29 cellular contexts compared by ENCODE assay signal in genomic region chr5:103135461-103135860, GRCh38.
"Had no signal": no experiment of that assay in that cellular context is flagged by ENCODE, and none has a peak within 500 bp of the region (broad histone marks: within the 10 kb centered on the region; RNA-seq: fewer than 3 reads in every experiment).

No MANE protein-coding gene starts in this region.

- H3K4me1 Mint-ChIP-seq: endodermal cell had no signal

- DNase-seq: colonic mucosa; cortex of kidney; dermis blood vessel endothelial cell; dorsolateral prefrontal cortex; effector CD4-positive, alpha-beta T cell; effector memory CD4-positive, alpha-beta T cell; effector memory CD8-positive, alpha-beta T cell; endodermal cell; erythroblast; esophagus squamous epithelium; foreskin fibroblast; foreskin keratinocyte; foreskin melanocyte; gastrocnemius medialis; glutamatergic neuron; head of caudate nucleus; heart left ventricle; heart right ventricle had no signal

- H3K36me3 ChIP-seq: colonic mucosa had no signal

- H2AFZ ChIP-seq: hepatocyte had no signal

- H3K27me3 ChIP-seq: colonic mucosa, dorsolateral prefrontal cortex, esophagus muscularis mucosa, esophagus squamous epithelium, foreskin keratinocyte, gastrocnemius medialis, gastroesophageal sphincter, heart left ventricle, heart right ventricle, hepatocyte had no signal

- H3K4me3 ChIP-seq: colonic mucosa, coronary artery, dorsolateral prefrontal cortex, esophagus muscularis mucosa, esophagus squamous epithelium, gastrocnemius medialis, gastroesophageal sphincter, heart left ventricle, heart right ventricle, hepatocyte had no signal

- FAIRE-seq: colon, endometrium, endothelial cell of umbilical vein, frontal cortex had no signal

- H3K9me3 ChIP-seq: colonic mucosa, esophagus muscularis mucosa, esophagus squamous epithelium, gastrocnemius medialis, gastroesophageal sphincter, heart left ventricle, heart right ventricle had no signal

- H3K4me2 ChIP-seq: hepatocyte had no signal

- H3K4me1 ChIP-seq: colonic mucosa, esophagus muscularis mucosa, esophagus squamous epithelium, foreskin keratinocyte, gastrocnemius medialis, heart left ventricle, heart right ventricle had no signal

- ATAC-seq: effector memory CD8-positive, alpha-beta T cell; esophagus mucosa; foreskin keratinocyte; gastrocnemius medialis; gastroesophageal sphincter; heart left ventricle; heart right ventricle had no signal

- H3K27ac ChIP-seq: colonic mucosa, coronary artery, dorsolateral prefrontal cortex, epithelial cell of prostate, esophagus muscularis mucosa, esophagus squamous epithelium, foreskin keratinocyte, gastrocnemius medialis, gastroesophageal sphincter, heart left ventricle, heart right ventricle, hepatocyte had no signal

- H3K27ac Mint-ChIP-seq: dendritic cell treated with granulocyte-macrophage colony-stimulating factor and Interleukin-4, amounts not matched to agents 40 ng/mL and 50 ng/mL, for 4 days; effector memory CD8-positive, alpha-beta T cell; endodermal cell had no signal

- H3K27me3 Mint-ChIP-seq: dendritic cell treated with granulocyte-macrophage colony-stimulating factor and Interleukin-4, amounts not matched to agents 40 ng/mL and 50 ng/mL, for 4 days; effector memory CD8-positive, alpha-beta T cell had no signal

- H3K9me3 Mint-ChIP-seq: dendritic cell treated with granulocyte-macrophage colony-stimulating factor and Interleukin-4, amounts not matched to agents 40 ng/mL and 50 ng/mL, for 4 days; effector memory CD8-positive, alpha-beta T cell had no signal

- H3K4me3 Mint-ChIP-seq: dendritic cell treated with granulocyte-macrophage colony-stimulating factor and Interleukin-4, amounts not matched to agents 40 ng/mL and 50 ng/mL, for 4 days; effector memory CD8-positive, alpha-beta T cell; endodermal cell had no signal
